In the genomic region with DNA sequence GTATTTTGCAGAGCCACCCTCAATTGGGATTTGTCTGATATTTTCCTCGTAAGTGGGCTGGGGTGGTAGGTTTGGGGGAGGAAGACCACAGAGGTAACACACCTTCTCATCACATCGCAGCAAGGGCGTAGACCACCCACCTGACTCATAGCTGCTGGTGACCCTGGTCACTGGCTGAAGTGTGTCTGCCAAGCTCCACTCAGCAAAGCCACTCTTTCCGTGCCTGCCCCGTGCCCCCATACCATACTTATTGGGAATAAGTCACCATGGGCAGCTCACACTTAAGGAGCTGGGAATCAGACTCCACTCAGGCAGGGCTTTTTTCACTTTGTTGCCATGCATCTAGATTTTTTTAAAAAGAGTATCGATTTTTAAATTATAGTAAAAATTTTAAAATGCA, we compare ENCODE assay signal across 25 cellular contexts.
A peak's percentile ranks its signal among the peaks of the same experiment; 100 is the strongest.
DNase-seq lines count a peak whose midpoint lies in the region; ATAC-seq, FAIRE-seq and TF ChIP-seq lines count a peak whose summit lies in the region.
"Had no signal": no experiment of that assay in that cellular context is flagged by ENCODE, and none has a peak within 500 bp of the region (broad histone marks: within the 10 kb centered on the region; RNA-seq: fewer than 3 reads in every experiment).

No MANE protein-coding gene starts in this region.

- H3K4me3 ChIP-seq in kidney (ENCODE audit: low read length in 2 of 2) (no peak overlapping the region), suprapubic skin (no peak overlapping the region)
- H3K4me3 ChIP-seq: MG63 had no signal

- intact Hi-C loops in kidney (cut with DNase I), result no loop called here
- intact Hi-C loops in activated T-helper 1 cell treated with anti-CD3 and anti-CD28 coated beads, Interleukin-12 subunit alpha, Interleukin-12 subunit beta, Interleukin-2, Interleukin-4 antibody, amounts not matched to agents 30 ng/mL and 10 ng/mL and 1 ng/mL, durations not matched to agents 14 hours and 24 hours and 36 hours (cut with micrococcal nuclease), result no loop called here

- peaks cover 5% of the 10 kb centered on the region for H3K27me3 Mint-ChIP-seq in activated CD8-positive, alpha-beta memory T cell treated with anti-CD3 and anti-CD28 coated beads, Interleukin-2, amount 10 ng/mL, durations not matched to agents 7 days and 5 days
- H3K27me3 Mint-ChIP-seq in activated T-helper 1 cell treated with anti-CD3 and anti-CD28 coated beads, Interleukin-12 subunit alpha, Interleukin-12 subunit beta, Interleukin-2, Interleukin-4 antibody, amounts not matched to agents 30 ng/mL and 10 ng/mL and 1 ng/mL, durations not matched to agents 14 hours and 24 hours and 36 hours (ENCODE audit: insufficient read depth), result peaks cover 2% of the 10 kb centered on the region
- H3K27me3 Mint-ChIP-seq: B cell had no signal

- peaks cover 5% of the 10 kb centered on the region for H3K9me3 Mint-ChIP-seq in activated CD8-positive, alpha-beta memory T cell treated with anti-CD3 and anti-CD28 coated beads, Interleukin-2, amount 10 ng/mL, durations not matched to agents 7 days and 5 days (ENCODE audit: low read depth)
- peaks cover 34% of the 10 kb centered on the region for H3K9me3 Mint-ChIP-seq in activated T-helper 1 cell treated with anti-CD3 and anti-CD28 coated beads, Interleukin-12 subunit alpha, Interleukin-12 subunit beta, Interleukin-2, Interleukin-4 antibody, amounts not matched to agents 30 ng/mL and 10 ng/mL and 1 ng/mL, durations not matched to agents 14 hours and 24 hours and 36 hours

- no peak overlapping the region for H3K9ac ChIP-seq in kidney (ENCODE audit: low read length in 2 of 2)

- H3K27me3 ChIP-seq in suprapubic skin, result peaks cover 15% of the 10 kb centered on the region

- WGBS in suprapubic skin, result 93% methylated on average over 6 of the region's 6 CpGs

- H3K36me3 ChIP-seq in kidney (ENCODE audit: control insufficient read depth in 1 of 2, insufficient read depth in 2 of 2, low read length in 2 of 2) (no peaks in the 10 kb centered on the region), suprapubic skin (no peaks in the 10 kb centered on the region)
- H3K36me3 ChIP-seq: MG63 had no signal

- FAIRE-seq in kidney (lab: Jason Lieb, UNC), result no peak
- FAIRE-seq: RCC 7860 had no signal

- H3K4me3 Mint-ChIP-seq in activated CD8-positive, alpha-beta memory T cell treated with anti-CD3 and anti-CD28 coated beads, Interleukin-2, amount 10 ng/mL, durations not matched to agents 7 days and 5 days, result no peak overlapping the region
- no peak overlapping the region for H3K4me3 Mint-ChIP-seq in activated T-helper 1 cell treated with anti-CD3 and anti-CD28 coated beads, Interleukin-12 subunit alpha, Interleukin-12 subunit beta, Interleukin-2, Interleukin-4 antibody, amounts not matched to agents 30 ng/mL and 10 ng/mL and 1 ng/mL, durations not matched to agents 14 hours and 24 hours and 36 hours
- H3K4me3 Mint-ChIP-seq: B cell; CD8-positive, alpha-beta T cell had no signal

- H3K4me1 Mint-ChIP-seq in activated CD8-positive, alpha-beta memory T cell treated with anti-CD3 and anti-CD28 coated beads, Interleukin-2, amount 10 ng/mL, durations not matched to agents 7 days and 5 days, result no peaks in the 10 kb centered on the region
- H3K4me1 Mint-ChIP-seq in activated T-helper 1 cell treated with anti-CD3 and anti-CD28 coated beads, Interleukin-12 subunit alpha, Interleukin-12 subunit beta, Interleukin-2, Interleukin-4 antibody, amounts not matched to agents 30 ng/mL and 10 ng/mL and 1 ng/mL, durations not matched to agents 14 hours and 24 hours and 36 hours (ENCODE audit: low read depth), result no peaks in the 10 kb centered on the region
- H3K4me1 Mint-ChIP-seq: B cell had no signal

- DNase-seq in activated CD8-positive, alpha-beta memory T cell treated with anti-CD3 and anti-CD28 coated beads, Interleukin-2, amount 50 U/mL, for 4 hours, result peak; percentile 2
- no peak for DNase-seq in activated CD8-positive, alpha-beta memory T cell treated with anti-CD3 and anti-CD28 coated beads, Interleukin-2, amount 10 ng/mL, durations not matched to agents 7 days and 5 days
- DNase-seq in D341Med (ENCODE audit: low spot score), result peak; percentile 15
- peak; percentile 32 for DNase-seq in kidney
- DNase-seq in suprapubic skin (ENCODE audit: low spot score in 2 of 2), result peak; percentile 26 to 48
- no peak for DNase-seq in activated T-helper 1 cell treated with anti-CD3 and anti-CD28 coated beads, Interleukin-12 subunit alpha, Interleukin-12 subunit beta, Interleukin-2, Interleukin-4 antibody, amounts not matched to agents 30 ng/mL and 10 ng/mL and 1 ng/mL, durations not matched to agents 14 hours and 24 hours and 36 hours (ENCODE audit: low spot score)
- DNase-seq in GM10266 (ENCODE audit: extremely low spot score), result no peak
- DNase-seq: Caco-2, DMS 273 treated with DMSO at 0.1 percent for 48 hours, DMS79 treated with DMSO at 0.1 percent for 48 hours, H7, KBM-7, MG63, NCI-H1105 treated with DMSO at 0.1 percent for 48 hours, NCI-H2029, NCI-H446, NCI-H524 treated with DMSO at 0.1 percent for 48 hours, NCI-H774, SIG-M5 had no signal

- H3K9me3 ChIP-seq in kidney (ENCODE audit: control insufficient read depth in 1 of 2, low read length in 2 of 2), result peaks cover 0 to 13% of the 10 kb centered on the region in 2 donors
- H3K9me3 ChIP-seq in suprapubic skin, result peaks cover 12% of the 10 kb centered on the region

- CTCF ChIA-PET in activated CD8-positive, alpha-beta memory T cell treated with anti-CD3 and anti-CD28 coated beads, Interleukin-2, amount 10 ng/mL, durations not matched to agents 7 days and 5 days (lab: Charles Lee), result interaction anchor here (0.6 kb wide), 1 partner anchor 228 kb away, joined by 3 read pairs; no protein-coding TSS in a partner anchor

- TF ChIP-seq POLR2A in suprapubic skin (IDR thresholded peaks at IDR 0.05), result no peak

- no peak overlapping the region for H3K27ac ChIP-seq in kidney (ENCODE audit: low read depth in 2 of 2, low read length in 2 of 2)
- no peak overlapping the region for H3K27ac ChIP-seq in suprapubic skin
- H3K27ac ChIP-seq: 22Rv1, C4-2B had no signal

- ATAC-seq in activated CD8-positive, alpha-beta memory T cell treated with anti-CD3 and anti-CD28 coated beads, Interleukin-2, amount 10 ng/mL, durations not matched to agents 7 days and 5 days, result no peak
- no peak for ATAC-seq in HG03108 (IDR thresholded peaks at IDR 0.05; ENCODE audit: unreplicated experiment)
- ATAC-seq: CD8-positive, alpha-beta T cell had no signal

- TF ChIP-seq CTCF in kidney (IDR thresholded peaks at IDR 0.05; ENCODE audit: borderline replicate concordance, extremely low read depth, insufficient read depth) (no peak), suprapubic skin (IDR thresholded peaks at IDR 0.05) (no peak), GM10266 (IDR thresholded peaks at IDR 0.05; ENCODE audit: control insufficient read depth, insufficient read depth, low read depth, missing control alignments) (no peak)

- H3K36me3 Mint-ChIP-seq in activated CD8-positive, alpha-beta memory T cell treated with anti-CD3 and anti-CD28 coated beads, Interleukin-2, amount 10 ng/mL, durations not matched to agents 7 days and 5 days, result peaks cover 2% of the 10 kb centered on the region
- H3K36me3 Mint-ChIP-seq in activated T-helper 1 cell treated with anti-CD3 and anti-CD28 coated beads, Interleukin-12 subunit alpha, Interleukin-12 subunit beta, Interleukin-2, Interleukin-4 antibody, amounts not matched to agents 30 ng/mL and 10 ng/mL and 1 ng/mL, durations not matched to agents 14 hours and 24 hours and 36 hours (ENCODE audit: low read depth), result no peaks in the 10 kb centered on the region
- H3K36me3 Mint-ChIP-seq: CD8-positive, alpha-beta T cell had no signal

- no peak overlapping the region for H3K27ac Mint-ChIP-seq in activated CD8-positive, alpha-beta memory T cell treated with anti-CD3 and anti-CD28 coated beads, Interleukin-2, amount 10 ng/mL, durations not matched to agents 7 days and 5 days
- H3K27ac Mint-ChIP-seq in activated T-helper 1 cell treated with anti-CD3 and anti-CD28 coated beads, Interleukin-12 subunit alpha, Interleukin-12 subunit beta, Interleukin-2, Interleukin-4 antibody, amounts not matched to agents 30 ng/mL and 10 ng/mL and 1 ng/mL, durations not matched to agents 14 hours and 24 hours and 36 hours, result no peak overlapping the region
- H3K27ac Mint-ChIP-seq: B cell; CD8-positive, alpha-beta T cell had no signal

- H3K4me1 ChIP-seq in kidney (ENCODE audit: control insufficient read depth in 1 of 2, insufficient read depth in 1 of 2, low read depth in 1 of 2, low read length in 2 of 2), result no peaks in the 10 kb centered on the region
- H3K4me1 ChIP-seq in suprapubic skin, result no peaks in the 10 kb centered on the region
- H3K4me1 ChIP-seq: Caco-2 had no signal

- TF ChIP-seq EP300 in suprapubic skin (IDR thresholded peaks at IDR 0.05), result no peak

Comparison
In these comparisons a context has a peak if more than half of its experiments do, and no peak if none do; other contexts are left out.
1. DNase-seq: peak in activated CD8-positive, alpha-beta memory T cell treated with anti-CD3 and anti-CD28 coated beads, Interleukin-2, amount 50 U/mL, for 4 hours (single experiment), D341Med (single experiment), kidney (single experiment) and suprapubic skin (2 of 2); none in activated CD8-positive, alpha-beta memory T cell treated with anti-CD3 and anti-CD28 coated beads, Interleukin-2, amount 10 ng/mL, durations not matched to agents 7 days and 5 days (single experiment), activated T-helper 1 cell treated with anti-CD3 and anti-CD28 coated beads, Interleukin-12 subunit alpha, Interleukin-12 subunit beta, Interleukin-2, Interleukin-4 antibody, amounts not matched to agents 30 ng/mL and 10 ng/mL and 1 ng/mL, durations not matched to agents 14 hours and 24 hours and 36 hours (single experiment) and GM10266 (single experiment).